In genomic region chr13:53411443-53411842, GRCh38 we compare ENCODE assay signal across 22 cellular contexts.
DNase-seq lines count a peak whose midpoint lies in the region; ATAC-seq lines count a peak whose summit lies in the region.
"Had no signal": no experiment of that assay in that cellular context is flagged by ENCODE, and none has a peak within 500 bp of the region (broad histone marks: within the 10 kb centered on the region; RNA-seq: fewer than 3 reads in every experiment).

No MANE protein-coding gene starts in this region.

- H3K4me2 ChIP-seq in neuronal stem cell (ENCODE audit: insufficient read depth, low read length, poor library complexity, severe bottlenecking) = no peak overlapping the region
- H3K4me2 ChIP-seq: BLaER1 had no signal

- ATAC-seq in GM18909 (IDR thresholded peaks at IDR 0.05; ENCODE audit: poor library complexity, unreplicated experiment) = no peak
- ATAC-seq: activated CD8-positive, alpha-beta T cell treated with anti-CD3 and anti-CD28 coated beads for 36 hours; left lung; sciatic nerve had no signal

- no peaks in the 10 kb centered on the region for H3K9me3 ChIP-seq in neuronal stem cell (replicated peaks in 1 of 2; ENCODE audit: control insufficient read depth in 2 of 2, insufficient read depth in 1 of 2, low read depth in 1 of 2, low read length in 2 of 2)
- H3K9me3 ChIP-seq: adrenal gland, BLaER1, neutrophil, stomach, thyroid gland had no signal

- H3K27ac ChIP-seq in neuronal stem cell (replicated peaks; ENCODE audit: low read length) = no peak overlapping the region
- H3K27ac ChIP-seq: adrenal gland, BLaER1, left lung, neutrophil, stomach, thyroid gland had no signal

- no peak overlapping the region for H4K8ac ChIP-seq in neuronal stem cell (ENCODE audit: low read depth, low read length)

- H3K36me3 ChIP-seq in neuronal stem cell (replicated peaks in 1 of 2; ENCODE audit: control insufficient read depth in 2 of 2, insufficient read depth in 2 of 2, low read length in 2 of 2) = no peaks in the 10 kb centered on the region
- H3K36me3 ChIP-seq: adrenal gland, BLaER1, left lung, neutrophil, stomach, thyroid gland had no signal

- no peaks in the 10 kb centered on the region for H3K27me3 ChIP-seq in neuronal stem cell (ENCODE audit: control insufficient read depth in 3 of 3, insufficient read depth in 3 of 3, low read depth in 1 of 3, low read length in 3 of 3)
- H3K27me3 ChIP-seq: adrenal gland, BLaER1, left lung, neutrophil, stomach, thyroid gland had no signal

- no peak overlapping the region for H2BK5ac ChIP-seq in neuronal stem cell (ENCODE audit: low read length)

- H3K4me1 ChIP-seq in neuronal stem cell (ENCODE audit: control insufficient read depth in 2 of 2, insufficient read depth in 1 of 2, low read depth in 1 of 2, low read length in 2 of 2) = peaks cover 5 to 6% of the 10 kb centered on the region in 2 donors
- H3K4me1 ChIP-seq: adrenal gland, BLaER1, left lung, thyroid gland had no signal

- H2AK5ac ChIP-seq in neuronal stem cell (ENCODE audit: low read depth, low read length) = no peak overlapping the region

- no peak overlapping the region for H4K91ac ChIP-seq in neuronal stem cell (ENCODE audit: low read depth, low read length, poor library complexity)

- no peak overlapping the region for H3K4me3 ChIP-seq in neuronal stem cell (ENCODE audit: low read length in 2 of 2)
- H3K4me3 ChIP-seq: adrenal gland, BLaER1, left lung, stomach, thyroid gland had no signal

- no peak overlapping the region for H3K4ac ChIP-seq in neuronal stem cell (ENCODE audit: low read length)

- peak overlapping the region; percentile 75 for H2AFZ ChIP-seq in neuronal stem cell (ENCODE audit: low read length)

- peak; percentile 20 for DNase-seq in ELF-1 (ENCODE audit: low read depth, low spot score)
- DNase-seq in NCI-H1417 treated with DMSO at 0.1 percent for 48 hours (lab: John Stamatoyannopoulos, UW) = peak; percentile 53
- peak; percentile 71 for DNase-seq in NCI-H748 (lab: John Stamatoyannopoulos, UW; ENCODE audit: unreplicated experiment)
- no peak for DNase-seq in neuronal stem cell (ENCODE audit: low spot score)
- no peak for DNase-seq in T-helper 9 cell
- no peak for DNase-seq in NCI-H446 treated with DMSO at 0.1 percent for 48 hours (lab: John Stamatoyannopoulos, UW)
- DNase-seq: activated CD4-positive, alpha-beta T cell treated with anti-CD3 and anti-CD28 coated beads for 1 hour; activated CD8-positive, alpha-beta memory T cell treated with anti-CD3 and anti-CD28 coated beads, Interleukin-2, amount 50 U/mL, for 48 hours; activated CD8-positive, alpha-beta T cell treated with anti-CD3 and anti-CD28 coated beads for 36 hours; activated naive CD4-positive, alpha-beta T cell treated with anti-CD3 and anti-CD28 coated beads, Interleukin-2, amount 10 ng/mL, durations not matched to agents 7 days and 5 days; adrenal gland; DMS153; erythroblast; left lung; NK-92 treated with Interleukin-12 subunit alpha and Interleukin-12 subunit beta, amount 100 ng/mL, for 24 hours; stimulated activated CD4-positive, alpha-beta T cell treated with anti-CD3 and anti-CD28 coated beads, Interleukin-4, amount 100 ng/mL, for 1 hour; stomach; thyroid gland had no signal

- no peak overlapping the region for H3K23ac ChIP-seq in neuronal stem cell (ENCODE audit: low read depth, low read length, poor library complexity)

- H3K18ac ChIP-seq in neuronal stem cell (ENCODE audit: low read length) = no peak overlapping the region

- H3K9ac ChIP-seq in neuronal stem cell (ENCODE audit: low read depth, low read length, poor library complexity) = no peak overlapping the region
- H3K9ac ChIP-seq: BLaER1 had no signal

- H2BK12ac ChIP-seq in neuronal stem cell (ENCODE audit: low read length) = no peak overlapping the region

- H3K79me1 ChIP-seq in neuronal stem cell (ENCODE audit: low read depth, low read length) = no peaks in the 10 kb centered on the region

- H2BK120ac ChIP-seq in neuronal stem cell (ENCODE audit: low read depth, low read length) = no peak overlapping the region

- no peak overlapping the region for H2BK15ac ChIP-seq in neuronal stem cell (ENCODE audit: low read length)

- H3K14ac ChIP-seq in neuronal stem cell (ENCODE audit: low read length) = no peak overlapping the region

- WGBS in neuronal stem cell (ENCODE audit: extremely low coverage in 2 of 2, insufficient read length in 2 of 2, insufficient replicate concordance in 1 of 2), 2 donors = no CpG with 5 or more reads among the region's 1 CpG

Comparison
In these comparisons a context has a peak if more than half of its experiments do, and no peak if none do; other contexts are left out.
1. DNase-seq: peak in ELF-1 (single experiment), NCI-H1417 treated with DMSO at 0.1 percent for 48 hours (single experiment) and NCI-H748 (single experiment); none in neuronal stem cell (single experiment), T-helper 9 cell (single experiment) and NCI-H446 treated with DMSO at 0.1 percent for 48 hours (single experiment).